In the genomic region with DNA sequence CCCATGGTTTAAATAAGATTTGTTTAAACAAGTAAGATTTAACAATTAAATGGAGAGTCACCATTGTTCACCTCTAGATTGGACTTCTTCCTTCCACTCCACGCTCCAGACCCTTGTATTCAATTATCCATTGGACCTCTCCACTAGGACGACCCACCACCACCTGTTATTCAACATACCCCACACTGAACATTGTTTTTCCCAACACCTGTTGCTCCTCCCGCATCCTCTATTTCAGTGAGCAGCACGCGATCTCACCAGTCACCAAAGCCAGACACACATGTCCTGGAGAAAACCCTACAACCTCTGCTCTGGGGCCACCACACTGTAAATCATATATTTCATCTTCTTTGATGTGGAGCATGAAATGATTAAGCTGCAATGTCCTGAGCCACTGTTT, we compare ENCODE assay signal across 15 cellular contexts. TPM values are rescaled to one million over a fixed set of nuclear protein-coding genes. Genes with fewer than 3 reads are reported as not detected.
DNase-seq lines count a peak whose midpoint lies in the region; ATAC-seq and TF ChIP-seq lines count a peak whose summit lies in the region.
"Had no signal": no experiment of that assay in that cellular context is flagged by ENCODE, and none has a peak within 500 bp of the region (broad histone marks: within the 10 kb centered on the region; RNA-seq: fewer than 3 reads in every experiment).

No MANE protein-coding gene starts in this region.

- no peaks in the 10 kb centered on the region for H3K27me3 Mint-ChIP-seq in CD4-positive, alpha-beta T cell
- no peaks in the 10 kb centered on the region for H3K27me3 Mint-ChIP-seq in central memory CD8-positive, alpha-beta T cell
- H3K27me3 Mint-ChIP-seq in nephron progenitor cell (ENCODE audit: low read depth, poor library complexity), result peaks cover 22% of the 10 kb centered on the region

- H3K36me3 Mint-ChIP-seq in CD4-positive, alpha-beta T cell (ENCODE audit: low read depth), result peaks cover 28% of the 10 kb centered on the region
- peaks cover 11% of the 10 kb centered on the region for H3K36me3 Mint-ChIP-seq in central memory CD8-positive, alpha-beta T cell (ENCODE audit: insufficient read depth)
- peaks cover 9% of the 10 kb centered on the region for H3K36me3 Mint-ChIP-seq in nephron progenitor cell (ENCODE audit: low read depth)
- H3K36me3 Mint-ChIP-seq: activated naive CD4-positive, alpha-beta T cell treated with anti-CD3 and anti-CD28 coated beads, Interleukin-2, amount 50 U/mL, for 72 hours had no signal

- no peak for ATAC-seq in CD4-positive, alpha-beta T cell (ENCODE audit: poor library complexity)
- ATAC-seq in central memory CD8-positive, alpha-beta T cell (replicated peaks; ENCODE audit: extremely low read depth, poor library complexity, severe bottlenecking), result no peak
- no peak for ATAC-seq in HG02678 (IDR thresholded peaks at IDR 0.05; ENCODE audit: unreplicated experiment)
- no peak for ATAC-seq in GM18907 (IDR thresholded peaks at IDR 0.05; ENCODE audit: unreplicated experiment)

- H3K27me3 ChIP-seq in CD4-positive, alpha-beta T cell (ENCODE audit: control insufficient read depth, insufficient read depth, low read length), result no peaks in the 10 kb centered on the region

- peak overlapping the region; percentile 92 for H3K4me3 Mint-ChIP-seq in CD4-positive, alpha-beta T cell
- H3K4me3 Mint-ChIP-seq in central memory CD8-positive, alpha-beta T cell, result peak overlapping the region; percentile 73
- H3K4me3 Mint-ChIP-seq in nephron progenitor cell, result peak overlapping the region; percentile 88

- CTCF ChIA-PET in CD4-positive, alpha-beta T cell (lab: Charles Lee), result interaction anchor here (0.6 to 2.1 kb wide), 5 partner anchors 18 to 91 kb away, joined by 3 to 15 read pairs (median 5); no protein-coding TSS in a partner anchor
- CTCF ChIA-PET in HEK293 (lab: Yijun Ruan, JAX), result interaction anchor here (0.6 to 4.3 kb wide), 9 partner anchors 8 to 602 kb away, joined by 3 to 33 read pairs (median 4); no protein-coding TSS in a partner anchor

- POLR2A ChIA-PET in CD4-positive, alpha-beta T cell (lab: Charles Lee), result interaction anchor here (1.0 to 3.4 kb wide), 4 partner anchors 17 to 82 kb away, joined by 4 to 28 read pairs (median 12); partner anchors contain the start of gene HAX1
- POLR2A ChIA-PET in HEK293 (lab: Yijun Ruan, JAX), result no interaction called here

- no peak overlapping the region for H3K27ac ChIP-seq in CD4-positive, alpha-beta T cell (ENCODE audit: low read depth, low read length)
- H3K27ac ChIP-seq in HEK293 (ENCODE audit: extremely low read depth, low read depth, low read length), result no peak overlapping the region
- H3K27ac ChIP-seq: PC-9 had no signal

- no peak for DNase-seq in CD4-positive, alpha-beta T cell
- DNase-seq in central memory CD8-positive, alpha-beta T cell (ENCODE audit: low spot score in 2 of 2), result no peak
- no peak for DNase-seq in nephron progenitor cell
- DNase-seq in mesenteric fat pad (ENCODE audit: low spot score), result no peak
- DNase-seq in MV-4-11 (lab: John Stamatoyannopoulos, UW), result no peak
- DNase-seq: activated CD4-positive, alpha-beta T cell treated with anti-CD3 and anti-CD28 coated beads, Interleukin-2, amount 50 U/mL, for 1 hour; NCI-H2171 had no signal

- TF ChIP-seq CTCF in CD4-positive, alpha-beta T cell (IDR thresholded peaks at IDR 0.05), result no peak
- TF ChIP-seq CTCF in HEK293 (tag by site-specific recombination; IDR thresholded peaks at IDR 0.05) (no peak), nephron progenitor cell (IDR thresholded peaks at IDR 0.05) (no peak)

- no peak overlapping the region for H3K4me3 ChIP-seq in HEK293 (ENCODE audit: low read depth, low read length)
- H3K4me3 ChIP-seq: PC-9 had no signal

- intact Hi-C loops in CD4-positive, alpha-beta T cell (cut with DNase I, micrococcal nuclease), result loop anchor here (1.0 to 2.0 kb wide), 3 partner anchors 51 to 125 kb away; partner anchors contain the start of gene IL6R (in 2 of the 2)

- H3K36me3 ChIP-seq in HEK293 (ENCODE audit: control insufficient read depth in 2 of 2, insufficient read depth in 1 of 2, low read length in 2 of 2), result peaks cover 0 to 12% of the 10 kb centered on the region in 2 experiments; a peak in 1 of 3 replicates

- peak overlapping the region; percentile 75 for H3K27ac Mint-ChIP-seq in CD4-positive, alpha-beta T cell
- H3K27ac Mint-ChIP-seq in central memory CD8-positive, alpha-beta T cell (ENCODE audit: low read depth), result peak overlapping the region; percentile 94
- H3K27ac Mint-ChIP-seq in nephron progenitor cell, result no peak overlapping the region

- 0 out of 2 replicates have a peak, but pooled peaks cover 3% of the 10 kb centered on the region for H3K4me1 ChIP-seq in HEK293 (ENCODE audit: control insufficient read depth, insufficient read depth, low read length)

- H3K4me1 Mint-ChIP-seq in CD4-positive, alpha-beta T cell (ENCODE audit: low read depth), result peaks cover 49% of the 10 kb centered on the region
- H3K4me1 Mint-ChIP-seq in central memory CD8-positive, alpha-beta T cell, result peaks cover 28% of the 10 kb centered on the region
- peaks cover 32% of the 10 kb centered on the region for H3K4me1 Mint-ChIP-seq in nephron progenitor cell

- no peaks in the 10 kb centered on the region for H3K9me3 ChIP-seq in CD4-positive, alpha-beta T cell (ENCODE audit: control insufficient read depth, low read length)
- no peaks in the 10 kb centered on the region for H3K9me3 ChIP-seq in HEK293 (ENCODE audit: control insufficient read depth, insufficient read depth, low read depth, low read length)
- H3K9me3 ChIP-seq: thoracic aorta had no signal

- H3K9me3 Mint-ChIP-seq in CD4-positive, alpha-beta T cell, result no peaks in the 10 kb centered on the region
- no peaks in the 10 kb centered on the region for H3K9me3 Mint-ChIP-seq in central memory CD8-positive, alpha-beta T cell
- H3K9me3 Mint-ChIP-seq in nephron progenitor cell, result no peaks in the 10 kb centered on the region
- H3K9me3 Mint-ChIP-seq: activated naive CD4-positive, alpha-beta T cell treated with anti-CD3 and anti-CD28 coated beads, Interleukin-2, amount 50 U/mL, for 72 hours had no signal

TF ChIP-seq in HEK293, 187 proteins besides CTCF, POLR2A, EP300 and RAD21:
- TF ChIP-seq SCRT2 (tag by site-specific recombination; IDR thresholded peaks at IDR 0.05) (peak; percentile 98), MEIS1 (CRISPR knock-in tag; IDR thresholded peaks at IDR 0.05; ENCODE audit: borderline replicate concordance) (no peak), SCRT1 (tag by site-specific recombination; IDR thresholded peaks at IDR 0.05; ENCODE audit: borderline replicate concordance) (peak; percentile 97), ZNF169 (tag by site-specific recombination; IDR thresholded peaks at IDR 0.05) (no peak)

RNA-seq across cellular contexts. Expression of gene ATP8B2, which starts 28.6 kb away (rescaled TPM):
- total RNA-seq in CD4-positive, alpha-beta T cell, result 10 to 100 TPM; 72.7 to 80.7 TPM
- total RNA-seq in mesenteric fat pad, result 38.7 TPM

RNA-seq across cellular contexts. Expression of gene AQP10, which starts 33.1 kb away (rescaled TPM):
- total RNA-seq in CD4-positive, alpha-beta T cell, result not detected
- total RNA-seq in mesenteric fat pad, result not detected
- total RNA-seq: activated naive CD4-positive, alpha-beta T cell treated with anti-CD3 and anti-CD28 coated beads, Interleukin-2, amount 50 U/mL, for 72 hours; fibroblast of lung; MCF 10A; PC-9; thoracic aorta had no signal

RNA-seq across cellular contexts. Expression of gene IL6R, which starts 51.2 kb away (rescaled TPM):
- total RNA-seq in CD4-positive, alpha-beta T cell, result 10 to 100 TPM; 31.7 to 35.0 TPM
- total RNA-seq in mesenteric fat pad, result 35.6 TPM
